11 cellular contexts compared by ENCODE assay signal in the genomic region with DNA sequence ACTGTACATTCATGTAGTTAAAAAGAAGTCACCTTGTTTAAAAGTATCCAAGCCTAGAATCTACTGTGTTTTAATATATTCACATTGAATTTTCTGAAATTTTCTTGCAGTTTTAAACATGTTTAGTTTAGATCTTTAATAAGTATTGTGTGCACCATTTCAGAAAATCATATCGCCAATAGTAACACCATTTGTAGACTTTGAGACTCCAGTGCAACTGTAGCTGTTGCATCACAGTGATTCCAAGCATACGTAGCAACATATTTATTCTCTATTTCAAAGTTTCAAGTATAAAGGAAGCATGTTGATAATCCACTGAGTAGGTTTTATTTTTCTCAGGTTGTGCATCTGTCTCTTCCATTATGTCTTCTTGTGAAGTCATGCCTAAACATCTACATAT.
"Had no signal": no experiment of that assay in that cellular context is flagged by ENCODE, and none has a peak within 500 bp of the region (broad histone marks: within the 10 kb centered on the region; RNA-seq: fewer than 3 reads in every experiment).

No MANE protein-coding gene starts in this region.

- H3K4me3 ChIP-seq: GM23248, GM23338, HAP-1 had no signal

- H3K4me2 ChIP-seq: GM23338 had no signal

- H3K27ac ChIP-seq: GM23248 had no signal

- H3K36me3 ChIP-seq: HAP-1 had no signal

- H2AFZ ChIP-seq: GM23248, GM23338 had no signal

- H3K9ac ChIP-seq: GM23248 had no signal

- ATAC-seq: HCT116 had no signal

- FAIRE-seq: H1, H54 had no signal

- DNase-seq: GM23248, GOT3, H7, H9, HCEC 1CT, HFFc6 had no signal
